Comparison of ENCODE assay signal across 8 cellular contexts in genomic region chr12:31589582-31589895, GRCh38. TPM values are rescaled to one million over a fixed set of nuclear protein-coding genes. Genes with fewer than 3 reads are reported as not detected.
DNase-seq lines count a peak whose midpoint lies in the region; ATAC-seq lines count a peak whose summit lies in the region.

No MANE protein-coding gene starts in this region.

- H3K36me3 ChIP-seq in iPS-18a (ENCODE audit: control insufficient read depth, low read depth, low read length): no peaks in the 10 kb centered on the region

- no peaks in the 10 kb centered on the region for H3K9me3 ChIP-seq in iPS-18a (ENCODE audit: control insufficient read depth, low read depth, low read length)

- H3K27ac Mint-ChIP-seq in activated naive CD8-positive, alpha-beta T cell: no peak overlapping the region
- H3K27ac Mint-ChIP-seq in stimulated activated naive B cell treated with anti-CD40 and anti-IgM and Interleukin-4, amounts not matched to agents 10 μg/mL and 1 μg/mL and 100 μg/mL, for 72 hours: peak overlapping the region; percentile 96

- H3K4me1 Mint-ChIP-seq in activated naive CD8-positive, alpha-beta T cell (ENCODE audit: low read depth): peaks cover 11% of the 10 kb centered on the region
- peaks cover 32 to 56% of the 10 kb centered on the region in 2 donors for H3K4me1 Mint-ChIP-seq in stimulated activated naive B cell treated with anti-CD40 and anti-IgM and Interleukin-4, amounts not matched to agents 10 μg/mL and 1 μg/mL and 100 μg/mL, for 72 hours

- DNase-seq in DMS114 treated with DMSO at 0.1 percent for 48 hours (lab: John Stamatoyannopoulos, UW; ENCODE audit: unreplicated experiment) (peak; percentile 38), NCI-H2227 treated with DMSO at 0.1 percent for 48 hours (lab: John Stamatoyannopoulos, UW) (no peak)
- no peak for DNase-seq in stimulated activated naive B cell treated with anti-CD40 and anti-IgM and Interleukin-4, amounts not matched to agents 10 μg/mL and 1 μg/mL and 100 μg/mL, for 72 hours

- peaks cover 8% of the 10 kb centered on the region for H3K36me3 Mint-ChIP-seq in activated naive CD8-positive, alpha-beta T cell
- H3K36me3 Mint-ChIP-seq in stimulated activated naive B cell treated with anti-CD40 and anti-IgM and Interleukin-4, amounts not matched to agents 10 μg/mL and 1 μg/mL and 100 μg/mL, for 72 hours: peaks cover 18 to 20% of the 10 kb centered on the region in 2 donors

- no peak overlapping the region for H3K27ac ChIP-seq in iPS-18a (ENCODE audit: low read length)

- H3K27me3 ChIP-seq in iPS-18a (ENCODE audit: control insufficient read depth, insufficient read depth, low read length): peaks cover 31% of the 10 kb centered on the region

- H3K4me3 Mint-ChIP-seq in activated naive CD8-positive, alpha-beta T cell: peak overlapping the region; percentile 89
- H3K4me3 Mint-ChIP-seq in stimulated activated naive B cell treated with anti-CD40 and anti-IgM and Interleukin-4, amounts not matched to agents 10 μg/mL and 1 μg/mL and 100 μg/mL, for 72 hours: peak overlapping the region; percentile 90 to 94

- H3K9ac ChIP-seq in iPS-18a (ENCODE audit: low read length): peak overlapping the region; percentile 73

- H3K4me3 ChIP-seq in iPS-18a (ENCODE audit: low read length): peak overlapping the region; percentile 75

- ATAC-seq in HG02571 (IDR thresholded peaks at IDR 0.05; ENCODE audit: unreplicated experiment) (peak; percentile 39), HG03521 (IDR thresholded peaks at IDR 0.05; ENCODE audit: unreplicated experiment) (no peak), esophagus mucosa (no peak)
- no peak for ATAC-seq in stimulated activated naive B cell treated with anti-CD40 and anti-IgM and Interleukin-4, amounts not matched to agents 10 μg/mL and 1 μg/mL and 100 μg/mL, for 72 hours (replicated peaks)

- no peaks in the 10 kb centered on the region for H3K9me3 Mint-ChIP-seq in activated naive CD8-positive, alpha-beta T cell (ENCODE audit: low read depth)
- H3K9me3 Mint-ChIP-seq in stimulated activated naive B cell treated with anti-CD40 and anti-IgM and Interleukin-4, amounts not matched to agents 10 μg/mL and 1 μg/mL and 100 μg/mL, for 72 hours: peaks cover 5 to 13% of the 10 kb centered on the region in 2 donors

- H3K4me1 ChIP-seq in iPS-18a (ENCODE audit: control insufficient read depth, low read depth, low read length): peaks cover 13% of the 10 kb centered on the region

- peaks cover 27% of the 10 kb centered on the region for H3K27me3 Mint-ChIP-seq in activated naive CD8-positive, alpha-beta T cell
- no peaks in the 10 kb centered on the region for H3K27me3 Mint-ChIP-seq in stimulated activated naive B cell treated with anti-CD40 and anti-IgM and Interleukin-4, amounts not matched to agents 10 μg/mL and 1 μg/mL and 100 μg/mL, for 72 hours

RNA-seq across cellular contexts. Expression of gene DENND5B, which starts 1.4 kb away (rescaled TPM):
- 0.60 TPM for total RNA-seq in esophagus mucosa
